Comparison of ENCODE assay signal across 9 cellular contexts in the genomic region with DNA sequence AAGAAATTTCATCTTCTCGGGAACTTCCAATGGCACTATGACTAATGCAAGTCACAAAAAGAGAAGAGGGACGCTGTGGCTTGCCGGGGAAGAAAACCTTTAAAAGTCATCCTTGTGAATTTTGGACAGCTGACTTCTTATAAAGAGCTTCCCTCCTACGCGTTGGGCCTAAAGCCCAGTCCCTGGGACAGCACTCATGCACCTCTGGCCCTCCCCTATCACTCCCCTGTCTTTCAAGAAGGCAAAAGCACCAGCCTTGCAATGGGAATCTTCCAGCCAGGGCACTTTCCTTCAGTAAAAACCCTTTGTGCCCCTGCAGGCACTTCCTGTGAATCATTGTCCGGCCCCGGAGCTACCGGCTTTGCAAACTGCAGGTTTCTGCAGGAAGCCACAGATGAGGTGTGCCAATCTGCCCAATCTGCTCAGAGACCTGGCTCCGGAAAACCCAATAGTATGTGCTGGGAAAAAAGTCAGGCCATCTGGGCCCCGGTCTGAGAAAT. TPM values are rescaled to one million over a fixed set of nuclear protein-coding genes. Genes with fewer than 3 reads are reported as not detected.
DNase-seq lines count a peak whose midpoint lies in the region; ATAC-seq and TF ChIP-seq lines count a peak whose summit lies in the region.
"Had no signal": no experiment of that assay in that cellular context is flagged by ENCODE, and none has a peak within 500 bp of the region (broad histone marks: within the 10 kb centered on the region; RNA-seq: fewer than 3 reads in every experiment).

No MANE protein-coding gene starts in this region.

- peaks cover 0 to 41% (median 16%) of the 10 kb centered on the region in 6 donors for H3K4me1 ChIP-seq in spleen
- H3K4me1 ChIP-seq in HAP-1: peaks cover 14% of the 10 kb centered on the region

- intact Hi-C loops in spleen (cut with DNase I; ENCODE audit: low total_unique reads): no loop called here

- in situ Hi-C loops in HAP-1 (cut with MboI; ENCODE audit: low sequenced_read_pairs): no loop called here

- WGBS in spleen, 5 donors: 9 to 14% (median 12%) methylated on average over 10 of the region's 10 CpGs

- TF ChIP-seq CTCF in spleen (IDR thresholded peaks at IDR 0.05 in 8 of 11, conservative IDR thresholded peaks at IDR 0.05 in 3 of 11): no peak

- ATAC-seq in GM19035 (IDR thresholded peaks at IDR 0.05; ENCODE audit: unreplicated experiment): peak; percentile 43
- ATAC-seq in HG03103 (IDR thresholded peaks at IDR 0.05; ENCODE audit: low read depth, unreplicated experiment): peak; percentile 24

- H3K4me3 ChIP-seq in spleen: peak overlapping the region in 1 of 8 donors; percentile 21
- no peak overlapping the region for H3K4me3 ChIP-seq in HAP-1

- H3K36me3 ChIP-seq in spleen (no peaks in the 10 kb centered on the region), HAP-1 (replicated peaks) (no peaks in the 10 kb centered on the region)

- H3K27me3 ChIP-seq in spleen (replicated peaks in 1 of 7) (no peaks in the 10 kb centered on the region), HAP-1 (ENCODE audit: low read depth) (no peaks in the 10 kb centered on the region)

- no peak for TF ChIP-seq POLR2A in spleen (IDR thresholded peaks at IDR 0.05)

- DNase-seq in A172 (ENCODE audit: low spot score) (peak; percentile 74), epithelial cell of prostate (ENCODE audit: low read depth, low spot score) (peak; percentile 69), spleen (peak; percentile 79), DMS79 treated with DMSO at 0.1 percent for 48 hours (lab: John Stamatoyannopoulos, UW) (no peak), HAP-1 (ENCODE audit: low spot score in 2 of 2) (no peak)
- peak; percentile 10 for DNase-seq in activated CD4-positive, CD25-positive, alpha-beta regulatory T cell treated with anti-CD3 and anti-CD28 coated beads, Interleukin-2, amount 50 U/mL, for 16 hours (ENCODE audit: low read depth, low spot score)

- H3K9me3 ChIP-seq in spleen (no peaks in the 10 kb centered on the region), HAP-1 (no peaks in the 10 kb centered on the region)

- peak overlapping the region; percentile 83 for H3K27ac ChIP-seq in epithelial cell of prostate
- H3K27ac ChIP-seq in spleen: peak overlapping the region in 2 of 8 donors; percentile 10 to 25
- H3K27ac ChIP-seq: C4-2B had no signal

RNA-seq across cellular contexts. Expression of a gene that starts 7.1 kb away (rescaled TPM):
- 8.9 and 14.1 TPM in 2 replicates for total RNA-seq in A172 (2014; rRNA removed; shearing (Covaris generic))
- total RNA-seq in spleen: 1 to 10 TPM; 4.6 to 8.3 (median 6.6) TPM
- 1 to 10 TPM; 4.5 to 7.0 (median 4.8) TPM for polyA plus RNA-seq in spleen

Comparison
In these comparisons a context has a peak if more than half of its experiments do, and no peak if none do; other contexts are left out.
1. DNase-seq: peak in A172 (single experiment), activated CD4-positive, CD25-positive, alpha-beta regulatory T cell treated with anti-CD3 and anti-CD28 coated beads, Interleukin-2, amount 50 U/mL, for 16 hours (single experiment), epithelial cell of prostate (single experiment) and spleen (single experiment); none in DMS79 treated with DMSO at 0.1 percent for 48 hours (single experiment) and HAP-1 (0 of 2).